Comparison of ENCODE assay signal across 8 cellular contexts in genomic region chr11:18393581-18394299, GRCh38. TPM values are rescaled to one million over a fixed set of nuclear protein-coding genes. Genes with fewer than 3 reads are reported as not detected.
DNase-seq lines count a peak whose midpoint lies in the region; ATAC-seq and TF ChIP-seq lines count a peak whose summit lies in the region.

No MANE protein-coding gene starts in this region.

- no peaks in the 10 kb centered on the region for H4K20me1 ChIP-seq in fibroblast of lung (ENCODE audit: control insufficient read depth, extremely low read depth, insufficient read depth, low read length)

- peak overlapping the region; percentile 84 to 99 (median 96) for H3K27ac ChIP-seq in heart left ventricle
- peak overlapping the region; percentile 77 for H3K27ac ChIP-seq in fibroblast of lung (ENCODE audit: insufficient read depth, low read length)

- peaks cover 2 to 28% (median 12%) of the 10 kb centered on the region in 12 donors for H3K4me1 ChIP-seq in heart left ventricle
- H3K4me1 ChIP-seq in fibroblast of lung (ENCODE audit: control insufficient read depth, extremely low read depth, insufficient read depth, low read length): peaks cover 5% of the 10 kb centered on the region

- peak overlapping the region; percentile 13 for H3K4me2 ChIP-seq in fibroblast of lung (ENCODE audit: extremely low read depth, insufficient read depth, low read length)

- H3K79me2 ChIP-seq in fibroblast of lung (ENCODE audit: control insufficient read depth, insufficient read depth, low read length): peaks cover 39% of the 10 kb centered on the region

- intact Hi-C loops in heart left ventricle (cut with DNase I) (loop anchor here in 7 of 10 donors (1.0 to 10.0 kb wide), 5 partner anchors 9 to 133 kb away; partner anchors contain the start of genes TSG101 (in 4 of the 7), GTF2H1 (in 3 of the 7) and HPS5 (in 3 of the 7)), Right ventricle myocardium superior (cut with DNase I) (no loop called here)

- peaks cover 43% of the 10 kb centered on the region for H3K4me1 Mint-ChIP-seq in T-helper 2 cell treated with Interferon-gamma antibody and Interleukin-4, amounts not matched to agents 5 μg/mL and 100 μg/mL, for 36 hours (ENCODE audit: low read depth)

- peak in 2 of 5 donors; percentile 37 for DNase-seq in heart left ventricle
- no peak for DNase-seq in Right ventricle myocardium superior
- peak; percentile 44 for DNase-seq in T-helper 2 cell treated with Interferon-gamma antibody and Interleukin-4, amounts not matched to agents 5 μg/mL and 100 μg/mL, for 36 hours (ENCODE audit: low spot score)
- no peak for DNase-seq in fibroblast of lung (ENCODE audit: low read depth in 2 of 2)
- DNase-seq in retinal pigment epithelial cell (ENCODE audit: low read depth): no peak
- DNase-seq in mucosa of gallbladder (ENCODE audit: low spot score): no peak
- DNase-seq in medulla oblongata (ENCODE audit: extremely low spot score): no peak

- H3K4me3 ChIP-seq in heart left ventricle (peak overlapping the region in 11 of 12 donors; percentile 61 to 98 (median 86)), fibroblast of lung (replicated peaks in 1 of 4; ENCODE audit: control extremely low read depth in 1 of 4, insufficient read depth in 1 of 4, low read depth in 3 of 4, low read length in 4 of 4) (peak overlapping the region in 2 of 4 experiments; percentile 27 to 93), retinal pigment epithelial cell (ENCODE audit: low read length) (peak overlapping the region; percentile 96)

- no peak for TF ChIP-seq POLR2A in heart left ventricle (IDR thresholded peaks at IDR 0.05)

- no peaks in the 10 kb centered on the region for H3K9me3 ChIP-seq in heart left ventricle
- H3K9me3 ChIP-seq in fibroblast of lung (ENCODE audit: control insufficient read depth, insufficient read depth, low read depth, low read length): no peaks in the 10 kb centered on the region

- H3K27me3 Mint-ChIP-seq in T-helper 2 cell treated with Interferon-gamma antibody and Interleukin-4, amounts not matched to agents 5 μg/mL and 100 μg/mL, for 36 hours (ENCODE audit: low read depth): no peaks in the 10 kb centered on the region

- 75 to 79% (median 77%) methylated on average over 22 of the region's 22 CpGs for WGBS in heart left ventricle, 4 donors

- H2AFZ ChIP-seq in fibroblast of lung (ENCODE audit: low read length): peak overlapping the region; percentile 42

- H3K9ac ChIP-seq in fibroblast of lung (ENCODE audit: insufficient read depth, low read length): no peak overlapping the region

- H3K36me3 ChIP-seq in heart left ventricle (peaks cover 0 to 24% (median 19%) of the 10 kb centered on the region in 9 donors), fibroblast of lung (ENCODE audit: control insufficient read depth, insufficient read depth, low read length) (peaks cover 5% of the 10 kb centered on the region)

- TF ChIP-seq CTCF in heart left ventricle (IDR thresholded peaks at IDR 0.05): no peak
- no peak for TF ChIP-seq CTCF in fibroblast of lung (conservative IDR thresholded peaks at IDR 0.05 in 1 of 2, IDR thresholded peaks at IDR 0.05 in 1 of 2; ENCODE audit: low read depth in 1 of 2, low read length in 2 of 2)
- TF ChIP-seq CTCF in retinal pigment epithelial cell (conservative IDR thresholded peaks at IDR 0.05; ENCODE audit: low read depth, low read length): no peak

- H3K27me3 ChIP-seq in heart left ventricle (no peaks in the 10 kb centered on the region), fibroblast of lung (ENCODE audit: control insufficient read depth, insufficient read depth, low read length) (no peaks in the 10 kb centered on the region)

- peak overlapping the region; percentile 99 for H3K4me3 Mint-ChIP-seq in T-helper 2 cell treated with Interferon-gamma antibody and Interleukin-4, amounts not matched to agents 5 μg/mL and 100 μg/mL, for 36 hours

- H3K36me3 Mint-ChIP-seq in T-helper 2 cell treated with Interferon-gamma antibody and Interleukin-4, amounts not matched to agents 5 μg/mL and 100 μg/mL, for 36 hours (ENCODE audit: low read depth): peaks cover 40% of the 10 kb centered on the region

- H3K9me3 Mint-ChIP-seq in T-helper 2 cell treated with Interferon-gamma antibody and Interleukin-4, amounts not matched to agents 5 μg/mL and 100 μg/mL, for 36 hours: no peaks in the 10 kb centered on the region

- peak in 1 of 4 donors; percentile 0 for ATAC-seq in heart left ventricle
- no peak for ATAC-seq in Right ventricle myocardium superior (ENCODE audit: poor library complexity)
- ATAC-seq in GM21619 (IDR thresholded peaks at IDR 0.05; ENCODE audit: unreplicated experiment): no peak

- H3K27ac Mint-ChIP-seq in T-helper 2 cell treated with Interferon-gamma antibody and Interleukin-4, amounts not matched to agents 5 μg/mL and 100 μg/mL, for 36 hours: peak overlapping the region; percentile 98

RNA-seq across cellular contexts. Expression of gene LDHA, which starts 0.6 kb away (rescaled TPM):
- total RNA-seq in heart left ventricle (100 to 1,000 TPM; 191 to 688 (median 322) TPM), Right ventricle myocardium superior (302 TPM), fibroblast of lung (202 and 309 TPM in 2 replicates), mucosa of gallbladder (298 TPM)
- polyA plus RNA-seq in heart left ventricle (100 to 1,000 TPM; 212 to 961 TPM), fibroblast of lung (1,113 and 1,626 TPM in 2 replicates)
- polyA plus RNA-seq in fibroblast of lung (2012): 826 and 1,155 TPM in 2 replicates
- 164 and 294 TPM in 2 replicates for polyA minus RNA-seq in fibroblast of lung (ENCODE audit: low replicate concordance)

RNA-seq across cellular contexts. Expression of gene LDHC, which starts 18.4 kb away (rescaled TPM):
- 1 to 10 TPM in 2 of 9 donors, not detected in 7; 1.6 to 1.9 TPM for total RNA-seq in heart left ventricle
- 1 to 10 TPM in 1 of 2 donors, not detected in 1; 1.5 TPM for polyA plus RNA-seq in heart left ventricle
- not detected for total RNA-seq in Right ventricle myocardium superior
- not detected in 2 replicates for total RNA-seq in fibroblast of lung
- 0.08 and 1.9 TPM in 2 replicates for polyA plus RNA-seq in fibroblast of lung
- polyA plus RNA-seq in fibroblast of lung (2012): 0.12 and 0.96 TPM in 2 replicates
- not detected in 2 replicates for polyA minus RNA-seq in fibroblast of lung (ENCODE audit: low replicate concordance)
- 0.89 TPM for total RNA-seq in mucosa of gallbladder
